ENCODE assay signal across 25 cellular contexts in the genomic region with DNA sequence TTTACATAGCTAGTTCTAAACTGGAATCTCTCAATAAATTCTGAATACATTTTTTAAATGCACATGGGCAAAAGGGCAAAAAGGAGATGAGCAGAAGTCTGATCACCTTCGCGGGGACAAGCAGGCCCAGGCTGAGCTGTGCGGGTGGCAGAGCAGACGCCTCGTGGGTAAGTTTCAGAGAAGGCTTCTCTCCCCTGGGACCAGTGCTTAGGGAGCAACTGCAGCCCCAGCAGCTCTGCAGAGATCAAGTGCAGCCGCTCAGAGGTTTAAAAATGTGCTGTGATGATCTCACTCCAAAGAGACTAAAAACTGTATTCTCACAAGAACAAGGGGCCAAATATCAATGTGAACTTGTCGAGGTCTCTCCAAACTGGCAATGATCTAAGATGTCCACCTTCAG.
DNase-seq lines count a peak whose midpoint lies in the region; ATAC-seq, FAIRE-seq and TF ChIP-seq lines count a peak whose summit lies in the region.
"Had no signal": no experiment of that assay in that cellular context is flagged by ENCODE, and none has a peak within 500 bp of the region (broad histone marks: within the 10 kb centered on the region; RNA-seq: fewer than 3 reads in every experiment).

No MANE protein-coding gene starts in this region.

- intact Hi-C loops in GM12878 (cut with micrococcal nuclease; ENCODE audit: unreplicated experiment): no loop called here

- H2AFZ ChIP-seq in GM12878 (ENCODE audit: control insufficient read depth, low read depth, low read length): no peak overlapping the region

- H3K4me3 ChIP-seq in GM12865 (ENCODE audit: low read depth, low read length) (no peak overlapping the region), GM12878 (no peak overlapping the region)
- H3K4me3 ChIP-seq: SJCRH30 had no signal

- no peaks in the 10 kb centered on the region for H3K36me3 ChIP-seq in GM12878 (ENCODE audit: control insufficient read depth in 2 of 2, insufficient read depth in 2 of 2, low read length in 1 of 2)
- H3K36me3 ChIP-seq: SJCRH30 had no signal

- ATAC-seq in GM12878 (peak; percentile 51), GM21737 (IDR thresholded peaks at IDR 0.05; ENCODE audit: unreplicated experiment) (no peak), GM18502 (IDR thresholded peaks at IDR 0.05; ENCODE audit: poor library complexity, unreplicated experiment) (no peak)
- ATAC-seq: CD8-positive, alpha-beta T cell; HCT116 had no signal

- peak; percentile 34 for DNase-seq in NCI-H82 (lab: John Stamatoyannopoulos, UW)
- DNase-seq in NCI-H82 treated with DMSO at 0.1 percent for 48 hours (lab: John Stamatoyannopoulos, UW; ENCODE audit: unreplicated experiment): no peak
- peak; percentile 63 for DNase-seq in GM12865 (ENCODE audit: low read depth)
- peak; percentile 34 for DNase-seq in NCI-H1092 treated with DMSO at 0.1 percent for 48 hours (lab: John Stamatoyannopoulos, UW)
- no peak for DNase-seq in GM12878 (ENCODE audit: low read depth, low spot score)
- DNase-seq in mucosa of gallbladder (ENCODE audit: low spot score): no peak
- DNase-seq: ACHN; C1 segment of cervical spinal cord; CD8-positive, alpha-beta T cell; DMS153; EL; GF-D8; MM.1S; NCI-H1105; NCI-H1930; NCI-H774; OCI-M1; T-helper 1 cell had no signal

- RAD21 ChIA-PET in GM12878 (lab: Charles Lee; ENCODE audit: unreplicated experiment): interaction anchor here (0.9 to 1.6 kb wide), 2 partner anchors 10 to 156 kb away, joined by 3 to 5 read pairs; no protein-coding TSS in a partner anchor

- no TSS peak for BruUV-seq in GM12878 (replicated peaks; lab: Mats Ljungman, UMichigan)

- no peak overlapping the region for H3K9ac ChIP-seq in GM12878 (ENCODE audit: control insufficient read depth, insufficient read depth, low read length)

- H3K4me1 ChIP-seq in GM12878 (ENCODE audit: control insufficient read depth, insufficient read depth, low read length): no peaks in the 10 kb centered on the region
- H3K4me1 ChIP-seq: SJCRH30 had no signal

- in situ Hi-C loops in GM12878 (cut with MboI): no loop called here

- H3K79me2 ChIP-seq in GM12878 (ENCODE audit: control insufficient read depth, insufficient read depth, low read length): no peaks in the 10 kb centered on the region

- POLR2A ChIA-PET in GM12878 (lab: Charles Lee): no interaction called here

- CTCF ChIA-PET in GM12878 (lab: Yijun Ruan, JAX): no interaction called here

- no peak overlapping the region for H3K27ac ChIP-seq in GM12878 (ENCODE audit: control insufficient read depth, insufficient read depth)
- H3K27ac ChIP-seq: SJCRH30 had no signal

- FAIRE-seq in GM12878 (lab: Jason Lieb, UNC): no peak
- FAIRE-seq: H1, RCC 7860, TTC549 had no signal

- H4K20me1 ChIP-seq in GM12878 (ENCODE audit: control insufficient read depth, insufficient read depth): no peaks in the 10 kb centered on the region

- TF ChIP-seq POLR2A in GM12878 (IDR thresholded peaks at IDR 0.05; ENCODE audit: low read depth, low read length): no peak

- no peak for TF ChIP-seq EP300 in GM12878 (IDR thresholded peaks at IDR 0.05; ENCODE audit: borderline replicate concordance in 1 of 2, control insufficient read depth in 1 of 2, low read depth in 2 of 2, low read length in 2 of 2)

- SMC1A ChIA-PET in GM12878 (lab: Charles Lee; ENCODE audit: uncharacterized antibody, unreplicated experiment): no interaction called here

- H3K9me3 ChIP-seq in GM12878 (replicated peaks; ENCODE audit: control insufficient read depth, insufficient read depth, low read length): no peaks in the 10 kb centered on the region
- H3K9me3 ChIP-seq: SJCRH30 had no signal

- H3K27me3 ChIP-seq in GM12878 (replicated peaks in 1 of 2; ENCODE audit: control insufficient read depth in 2 of 2, insufficient read depth in 2 of 2, low read length in 1 of 2): no peaks in the 10 kb centered on the region; a peak in 1 of 4 replicates

- no peak for TF ChIP-seq RAD21 in GM12878 (IDR thresholded peaks at IDR 0.05; ENCODE audit: insufficient read depth, low read depth, low read length)

- TF ChIP-seq CTCF in GM12865 (IDR thresholded peaks at IDR 0.05; ENCODE audit: insufficient read depth, low read depth, low read length, missing control alignments): no peak
- no peak for TF ChIP-seq CTCF in GM12878 (IDR thresholded peaks at IDR 0.05 in 2 of 3, conservative IDR thresholded peaks at IDR 0.05 in 1 of 3; ENCODE audit: control insufficient read depth in 2 of 3, extremely low read depth in 1 of 3, insufficient read depth in 1 of 3, low read depth in 3 of 3, low read length in 3 of 3)

- no peak overlapping the region for H3K4me2 ChIP-seq in GM12878 (ENCODE audit: control insufficient read depth, insufficient read depth)

- 40% methylated on average over 7 of the region's 7 CpGs for WGBS in GM12878 (ENCODE audit: insufficient coverage, insufficient replicate concordance, low lambda C conversion rate, missing lambda C conversion rate)

TF ChIP-seq in GM12878, 131 proteins besides CTCF, POLR2A, EP300 and RAD21:
- no peak for TF ChIP-seq NFIC (IDR thresholded peaks at IDR 0.05; ENCODE audit: low read depth, low read length)
- peak; percentile 89 for TF ChIP-seq MEF2B (IDR thresholded peaks at IDR 0.05; ENCODE audit: partially characterized antibody, poor library complexity, severe bottlenecking)

Comparison
In these comparisons a context has a peak if more than half of its experiments do, and no peak if none do; other contexts are left out.
1. DNase-seq: peak in NCI-H82 (single experiment), GM12865 (single experiment) and NCI-H1092 treated with DMSO at 0.1 percent for 48 hours (single experiment); none in NCI-H82 treated with DMSO at 0.1 percent for 48 hours (single experiment), GM12878 (single experiment) and mucosa of gallbladder (single experiment).